In the genomic region with DNA sequence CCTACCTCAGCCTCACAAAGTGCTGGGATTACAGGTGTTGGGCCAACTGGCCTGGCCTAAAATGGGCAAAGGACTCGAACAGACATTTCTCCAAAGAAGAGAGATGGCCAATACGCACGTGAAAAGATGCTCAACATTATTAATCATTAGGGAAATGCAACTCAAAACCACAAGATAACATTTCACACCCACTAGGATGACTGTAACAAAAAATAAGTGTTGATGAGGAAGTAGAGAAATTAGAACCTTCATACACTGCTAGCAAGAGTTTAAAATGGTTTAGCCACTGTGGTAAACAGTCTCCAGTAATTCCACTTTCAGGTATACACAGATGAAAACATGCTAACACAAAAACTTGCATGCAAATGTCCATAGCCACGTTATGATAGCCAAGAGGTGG, we compare ENCODE assay signal across 1 cellular context.
TF ChIP-seq lines count a peak whose summit lies in the region.

No MANE protein-coding gene starts in this region.

TF ChIP-seq in HepG2, 621 proteins besides CTCF, POLR2A, EP300 and RAD21:
- no peak for TF ChIP-seq KAT8 (CRISPR knock-in tag; IDR thresholded peaks at IDR 0.05)
- no peak for TF ChIP-seq NONO (IDR thresholded peaks at IDR 0.05)
- TF ChIP-seq NONO (CRISPR knock-in tag; conservative IDR thresholded peaks at IDR 0.05): 0 out of 2 replicates have a peak, but pooled peaks have one; percentile 34
